ENCODE assay signal across 15 cellular contexts in genomic region chr5:73540192-73540591, GRCh38. TPM values are rescaled to one million over a fixed set of nuclear protein-coding genes. Genes with fewer than 3 reads are reported as not detected.
A peak's percentile ranks its signal among the peaks of the same experiment; 100 is the strongest.
DNase-seq lines count a peak whose midpoint lies in the region; FAIRE-seq and TF ChIP-seq lines count a peak whose summit lies in the region.
"Had no signal": no experiment of that assay in that cellular context is flagged by ENCODE, and none has a peak within 500 bp of the region (broad histone marks: within the 10 kb centered on the region; RNA-seq: fewer than 3 reads in every experiment).

No MANE protein-coding gene starts in this region.

- H3K4me3 ChIP-seq in keratinocyte (ENCODE audit: control insufficient read depth in 2 of 3, extremely low read depth in 1 of 3, insufficient read depth in 2 of 3, low read depth in 1 of 3, low read length in 3 of 3): no peak overlapping the region
- no peak overlapping the region for H3K4me3 ChIP-seq in esophagus muscularis mucosa
- H3K4me3 ChIP-seq: lung had no signal

- no peaks in the 10 kb centered on the region for H3K9me1 ChIP-seq in keratinocyte (ENCODE audit: control insufficient read depth, extremely low read depth, insufficient read depth, low read length)

- peak overlapping the region; percentile 30 for H3K27ac ChIP-seq in keratinocyte (ENCODE audit: control insufficient read depth, insufficient read depth, low read length)
- no peak overlapping the region for H3K27ac ChIP-seq in esophagus muscularis mucosa (replicated peaks in 1 of 4)
- H3K27ac ChIP-seq: HL-60 had no signal

- no peaks in the 10 kb centered on the region for H3K27me3 ChIP-seq in keratinocyte (ENCODE audit: control insufficient read depth, extremely low read depth, insufficient read depth, low read length)
- no peaks in the 10 kb centered on the region for H3K27me3 ChIP-seq in esophagus muscularis mucosa

- intact Hi-C loops in esophagus muscularis mucosa (cut with DNase I): no loop called here

- no peaks in the 10 kb centered on the region for H3K36me3 ChIP-seq in keratinocyte (ENCODE audit: control insufficient read depth in 2 of 2, extremely low read depth in 1 of 2, insufficient read depth in 2 of 2, low read length in 2 of 2)
- no peaks in the 10 kb centered on the region for H3K36me3 ChIP-seq in esophagus muscularis mucosa

- no peak for TF ChIP-seq CTCF in keratinocyte (optimal IDR thresholded peaks at IDR 0.05 in 1 of 3, IDR thresholded peaks at IDR 0.05 in 1 of 3, conservative IDR thresholded peaks at IDR 0.05 in 1 of 3; ENCODE audit: extremely low read depth in 1 of 3, insufficient read depth in 2 of 3, low read length in 3 of 3)
- TF ChIP-seq CTCF in esophagus muscularis mucosa (IDR thresholded peaks at IDR 0.05): no peak

- peak overlapping the region; percentile 76 for H3K4me2 ChIP-seq in keratinocyte (ENCODE audit: control insufficient read depth, extremely low read depth, insufficient read depth, low read depth, low read length)

- in situ Hi-C loops in Caki2 (cut with HindIII; ENCODE audit: low pct_unique_long_range_greater_than_20kb, low sequenced_read_pairs): no loop called here

- dilution Hi-C loops in keratinocyte (cut with MboI; ENCODE audit: extremely low pct_ligation_motif_present, low sequenced_read_pairs): no loop called here

- no peaks in the 10 kb centered on the region for H3K9me3 ChIP-seq in keratinocyte (ENCODE audit: control insufficient read depth, low read depth, low read length)
- H3K9me3 ChIP-seq in esophagus muscularis mucosa: no peaks in the 10 kb centered on the region

- H4K20me1 ChIP-seq in keratinocyte (ENCODE audit: control insufficient read depth, extremely low read depth, insufficient read depth, low read length): no peaks in the 10 kb centered on the region

- no peak overlapping the region for H2AFZ ChIP-seq in keratinocyte (ENCODE audit: control insufficient read depth, low read length)

- FAIRE-seq in keratinocyte (lab: Jason Lieb, UNC): peak; percentile 100
- FAIRE-seq: GM12891 had no signal

- no peak for TF ChIP-seq EP300 in esophagus muscularis mucosa (IDR thresholded peaks at IDR 0.05)

- no peaks in the 10 kb centered on the region for H3K79me2 ChIP-seq in keratinocyte (ENCODE audit: control insufficient read depth, insufficient read depth, low read length)

- no peak for TF ChIP-seq POLR2A in esophagus muscularis mucosa (IDR thresholded peaks at IDR 0.05; ENCODE audit: low read depth)

- 67% methylated on average over 3 of the region's 3 CpGs for WGBS in esophagus muscularis mucosa

- H3K4me1 ChIP-seq in keratinocyte (ENCODE audit: control insufficient read depth, extremely low read depth, insufficient read depth, low read length) (peaks cover 45% of the 10 kb centered on the region), esophagus muscularis mucosa (peaks cover 8 to 31% (median 24%) of the 10 kb centered on the region in 4 donors)

- peak; percentile 85 for DNase-seq in Caki2 (ENCODE audit: low read depth)
- DNase-seq in HT1080 (ENCODE audit: low read depth): peak; percentile 94
- DNase-seq in astrocyte of the hippocampus (ENCODE audit: low read depth, low spot score): peak; percentile 77
- peak; percentile 94 for DNase-seq in keratinocyte (ENCODE audit: low read depth, low spot score)
- no peak for DNase-seq in NCI-H82 (lab: John Stamatoyannopoulos, UW)
- no peak for DNase-seq in activated gamma-delta T cell (lab: John Stamatoyannopoulos, UW)
- no peak for DNase-seq in SKM-1 treated with dmso at 0.1 percent for 144 hours (lab: John Stamatoyannopoulos, UW; ENCODE audit: unreplicated experiment)
- DNase-seq in esophagus muscularis mucosa (ENCODE audit: extremely low spot score): no peak
- DNase-seq: caudate nucleus; CD4-positive, alpha-beta memory T cell; NCI-H1417; posterior cingulate gyrus had no signal

- no peak overlapping the region for H3K9ac ChIP-seq in keratinocyte (ENCODE audit: control insufficient read depth, extremely low read depth, insufficient read depth, low read length)

RNA-seq across cellular contexts. Expression of gene ANKRA2, which starts 25.2 kb away (rescaled TPM):
- 7.8 and 11.4 TPM in 2 replicates for total RNA-seq in Caki2 (2014; rRNA removed; shearing (Covaris generic); ENCODE audit: low replicate concordance)
- total RNA-seq in HT1080 (2014; rRNA removed; shearing (Covaris generic)): 11.7 and 16.0 TPM in 2 replicates
- 16.6 and 18.5 TPM in 2 replicates for polyA plus RNA-seq in HT1080 (2015; cell fraction: cytosol; rRNA removed)
- polyA plus RNA-seq in HT1080 (2015; cell fraction: nucleus; rRNA removed): 66.0 and 76.0 TPM in 2 replicates
- 8.7 to 20.6 TPM (median 16.6 TPM) in 3 replicates for polyA plus RNA-seq in keratinocyte
- polyA plus RNA-seq in keratinocyte (2011; ENCODE audit: low read depth): 21.8 TPM
- polyA plus RNA-seq in keratinocyte (2011; cell fraction: cytosol; rRNA removed): 7.6 and 15.4 TPM in 2 replicates
- polyA plus RNA-seq in keratinocyte (2011; cell fraction: nucleus; rRNA removed): 16.3 and 24.9 TPM in 2 replicates
- polyA plus RNA-seq in keratinocyte (2012; ENCODE audit: low replicate concordance): 6.6 and 23.2 TPM in 2 replicates
- polyA minus RNA-seq in keratinocyte: 0.56 to 6.6 TPM (median 6.5 TPM) in 3 replicates
- 6.3 TPM for polyA minus RNA-seq in keratinocyte (2011; cell fraction: cytosol; rRNA and poly(A)+ RNA removed)
- polyA minus RNA-seq in keratinocyte (2011; cell fraction: nucleus; rRNA and poly(A)+ RNA removed): 9.8 and 17.0 TPM in 2 replicates
- total RNA-seq in esophagus muscularis mucosa: 10 to 100 TPM; 18.1 to 28.2 (median 23.0) TPM

RNA-seq across cellular contexts. Expression of gene UTP15, which starts 25.4 kb away (rescaled TPM):
- total RNA-seq in Caki2 (2014; rRNA removed; shearing (Covaris generic); ENCODE audit: low replicate concordance): 4.8 and 14.5 TPM in 2 replicates
- total RNA-seq in HT1080 (2014; rRNA removed; shearing (Covaris generic)): 24.5 and 25.0 TPM in 2 replicates
- polyA plus RNA-seq in HT1080 (2015; cell fraction: cytosol; rRNA removed): 13.0 and 14.9 TPM in 2 replicates
- 47.9 and 51.6 TPM in 2 replicates for polyA plus RNA-seq in HT1080 (2015; cell fraction: nucleus; rRNA removed)
- polyA plus RNA-seq in keratinocyte: 16.3 to 28.3 TPM (median 21.7 TPM) in 3 replicates
- 24.8 TPM for polyA plus RNA-seq in keratinocyte (2011; ENCODE audit: low read depth)
- 9.1 and 17.4 TPM in 2 replicates for polyA plus RNA-seq in keratinocyte (2011; cell fraction: cytosol; rRNA removed)
- polyA plus RNA-seq in keratinocyte (2011; cell fraction: nucleus; rRNA removed): 25.0 and 42.0 TPM in 2 replicates
- polyA plus RNA-seq in keratinocyte (2012; ENCODE audit: low replicate concordance): 12.8 and 17.7 TPM in 2 replicates
- 11.6 to 32.6 TPM (median 18.8 TPM) in 3 replicates for polyA minus RNA-seq in keratinocyte
- 11.7 TPM for polyA minus RNA-seq in keratinocyte (2011; cell fraction: cytosol; rRNA and poly(A)+ RNA removed)
- 18.3 and 30.7 TPM in 2 replicates for polyA minus RNA-seq in keratinocyte (2011; cell fraction: nucleus; rRNA and poly(A)+ RNA removed)
- 10 to 100 TPM in 2 of 4 donors, 1 to 10 TPM in 2; 7.0 to 18.1 (median 11.9) TPM for total RNA-seq in esophagus muscularis mucosa

RNA-seq across cellular contexts. Expression of gene BTF3, which starts 42.0 kb away (rescaled TPM):
- 219 and 224 TPM in 2 replicates for total RNA-seq in Caki2 (2014; rRNA removed; shearing (Covaris generic); ENCODE audit: low replicate concordance)
- 641 and 881 TPM in 2 replicates for total RNA-seq in HT1080 (2014; rRNA removed; shearing (Covaris generic))
- 1,050 and 1,581 TPM in 2 replicates for polyA plus RNA-seq in HT1080 (2015; cell fraction: cytosol; rRNA removed)
- polyA plus RNA-seq in HT1080 (2015; cell fraction: nucleus; rRNA removed): 501 and 570 TPM in 2 replicates
- polyA plus RNA-seq in keratinocyte: 505 to 857 TPM (median 694 TPM) in 3 replicates
- polyA plus RNA-seq in keratinocyte (2011; ENCODE audit: low read depth): 754 TPM
- polyA plus RNA-seq in keratinocyte (2011; cell fraction: cytosol; rRNA removed): 674 and 942 TPM in 2 replicates
- polyA plus RNA-seq in keratinocyte (2011; cell fraction: nucleus; rRNA removed): 191 and 279 TPM in 2 replicates
- polyA plus RNA-seq in keratinocyte (2012; ENCODE audit: low replicate concordance): 722 and 955 TPM in 2 replicates
- polyA minus RNA-seq in keratinocyte: 225 to 484 TPM (median 286 TPM) in 3 replicates
- polyA minus RNA-seq in keratinocyte (2011; cell fraction: cytosol; rRNA and poly(A)+ RNA removed): 335 TPM
- polyA minus RNA-seq in keratinocyte (2011; cell fraction: nucleus; rRNA and poly(A)+ RNA removed): 67.1 and 102 TPM in 2 replicates
- total RNA-seq in esophagus muscularis mucosa: 100 to 1,000 TPM; 455 to 574 (median 539) TPM

Comparison
In these comparisons a context has a peak if more than half of its experiments do, and no peak if none do; other contexts are left out.
1. DNase-seq: peak in Caki2 (single experiment), HT1080 (single experiment), astrocyte of the hippocampus (single experiment) and keratinocyte (single experiment); none in NCI-H82 (single experiment), activated gamma-delta T cell (single experiment), SKM-1 treated with dmso at 0.1 percent for 144 hours (single experiment) and esophagus muscularis mucosa (single experiment).